Comparison of ENCODE assay signal across 30 cellular contexts in the genomic region with DNA sequence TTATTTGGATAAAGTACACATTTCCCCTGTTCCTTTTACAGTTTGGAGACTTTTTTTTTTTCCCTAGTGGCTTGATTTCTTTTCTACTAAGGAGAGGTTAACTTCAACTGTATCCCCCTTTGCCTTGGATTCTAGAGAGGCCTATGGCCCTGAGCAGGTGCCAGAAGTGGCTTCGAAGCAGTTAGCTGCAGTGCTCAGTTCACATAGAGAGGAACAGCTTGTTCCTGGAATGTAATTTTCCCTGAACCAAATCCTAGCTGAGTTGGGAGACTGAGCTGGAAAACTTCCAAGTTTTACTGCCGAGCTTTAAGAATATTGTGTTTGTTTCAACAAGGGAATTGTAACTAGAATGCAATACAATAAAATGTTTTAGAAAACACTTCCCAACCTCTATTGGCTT. TPM values are rescaled to one million over a fixed set of nuclear protein-coding genes. Genes with fewer than 3 reads are reported as not detected.
DNase-seq lines count a peak whose midpoint lies in the region; ATAC-seq, FAIRE-seq and TF ChIP-seq lines count a peak whose summit lies in the region.
"Had no signal": no experiment of that assay in that cellular context is flagged by ENCODE, and none has a peak within 500 bp of the region (broad histone marks: within the 10 kb centered on the region; RNA-seq: fewer than 3 reads in every experiment).

No MANE protein-coding gene starts in this region.

- H3K27me3 ChIP-seq in endothelial cell of umbilical vein (ENCODE audit: control insufficient read depth in 2 of 2, insufficient read depth in 2 of 2, low read length in 2 of 2) (peaks cover 13 to 24% of the 10 kb centered on the region in 2 experiments), Karpas-422 (ENCODE audit: low read length) (no peaks in the 10 kb centered on the region)

- no peak for TF ChIP-seq POLR2A in endothelial cell of umbilical vein (IDR thresholded peaks at IDR 0.05; ENCODE audit: low read depth, low read length)

- H3K79me2 ChIP-seq in endothelial cell of umbilical vein (ENCODE audit: control insufficient read depth, insufficient read depth, low read length) (no peaks in the 10 kb centered on the region), Karpas-422 (ENCODE audit: low read length) (no peaks in the 10 kb centered on the region)

- CTCF ChIA-PET in endothelial cell of umbilical vein (lab: Charles Lee), result interaction anchor here (1.0 kb wide), 2 partner anchors 40 to 151 kb away, joined by 7 to 9 read pairs; no protein-coding TSS in a partner anchor

- ATAC-seq in GM19035 (IDR thresholded peaks at IDR 0.05; ENCODE audit: unreplicated experiment) (no peak), HG03439 (IDR thresholded peaks at IDR 0.05; ENCODE audit: unreplicated experiment) (no peak)
- no peak for ATAC-seq in activated CD4-positive, CD25-positive, alpha-beta regulatory T cell treated with anti-CD3 and anti-CD28 coated beads, Interleukin-2, amount 50 U/mL, for 24 hours
- ATAC-seq: activated CD8-positive, alpha-beta T cell treated with anti-CD3 and anti-CD28 coated beads, Interleukin-2, amount 10 ng/mL, durations not matched to agents 7 days and 5 days; esophagus mucosa; HCT116; mucosa of descending colon; psoas muscle had no signal

- H3K9me3 ChIP-seq in endothelial cell of umbilical vein (replicated peaks; ENCODE audit: control insufficient read depth, insufficient read depth, low read length) (no peaks in the 10 kb centered on the region), Karpas-422 (ENCODE audit: low read length) (no peaks in the 10 kb centered on the region)
- H3K9me3 ChIP-seq: left ventricle myocardium inferior, mucosa of descending colon, psoas muscle, SK-N-SH, stomach had no signal

- H3K36me3 ChIP-seq in endothelial cell of umbilical vein (ENCODE audit: control insufficient read depth in 2 of 2, extremely low read depth in 1 of 2, insufficient read depth in 2 of 2, low read length in 2 of 2) (no peaks in the 10 kb centered on the region), Karpas-422 (ENCODE audit: insufficient read depth, low read length) (no peaks in the 10 kb centered on the region)
- H3K36me3 ChIP-seq: left ventricle myocardium inferior, stomach had no signal

- POLR2A ChIA-PET in endothelial cell of umbilical vein (lab: Charles Lee), result no interaction called here

- H3K4me3 ChIP-seq in endothelial cell of umbilical vein (replicated peaks in 1 of 3; ENCODE audit: insufficient read depth in 1 of 3, low read depth in 1 of 3, low read length in 3 of 3) (no peak overlapping the region), Karpas-422 (ENCODE audit: low read length) (no peak overlapping the region)
- H3K4me3 ChIP-seq: left ventricle myocardium inferior, mucosa of descending colon, psoas muscle, stomach had no signal

- intact Hi-C loops in endothelial cell of umbilical vein (cut with micrococcal nuclease), result loop anchor here (10.0 kb wide), 1 partner anchor 340 kb away; a partner anchor contains a TSS

- H3K4me2 ChIP-seq in endothelial cell of umbilical vein (ENCODE audit: insufficient read depth, low read length) (no peak overlapping the region), Karpas-422 (ENCODE audit: low read depth, low read length, poor library complexity, severe bottlenecking) (no peak overlapping the region)
- H3K4me2 ChIP-seq: SK-N-SH had no signal

- H3K4me1 ChIP-seq in endothelial cell of umbilical vein (ENCODE audit: control insufficient read depth, extremely low read depth, insufficient read depth, low read length), result peaks cover 6% of the 10 kb centered on the region
- no peaks in the 10 kb centered on the region for H3K4me1 ChIP-seq in Karpas-422 (ENCODE audit: low read length)

- TF ChIP-seq CTCF in endothelial cell of umbilical vein (IDR thresholded peaks at IDR 0.05; ENCODE audit: extremely low read depth in 1 of 2, insufficient read depth in 1 of 2, low read depth in 1 of 2, low read length in 2 of 2) (no peak), progenitor cell of endocrine pancreas (IDR thresholded peaks at IDR 0.05; ENCODE audit: unreplicated experiment) (no peak)

- BruUV-seq in endothelial cell of umbilical vein (replicated peaks; lab: Mats Ljungman, UMichigan), result no TSS peak

- peaks cover 2% of the 10 kb centered on the region for H3K27me3 Mint-ChIP-seq in progenitor cell of endocrine pancreas

- no peaks in the 10 kb centered on the region for H3K9me1 ChIP-seq in endothelial cell of umbilical vein (replicated peaks; ENCODE audit: control insufficient read depth, extremely low read depth, insufficient read depth, low read length)

- H3K9me2 ChIP-seq in Karpas-422 (replicated peaks; ENCODE audit: insufficient read depth, low read length), result no peaks in the 10 kb centered on the region
- H3K9me2 ChIP-seq: SK-N-SH had no signal

- peaks cover under 1% of the 10 kb centered on the region for H3K4me1 Mint-ChIP-seq in progenitor cell of endocrine pancreas (ENCODE audit: low read depth)

- H3K27ac Mint-ChIP-seq in progenitor cell of endocrine pancreas, result peak overlapping the region; percentile 49
- H3K27ac Mint-ChIP-seq: activated B cell treated with CpG ODN at 0.5 μM for 24 hours; activated CD8-positive, alpha-beta T cell treated with anti-CD3 and anti-CD28 coated beads, Interleukin-2, amount 10 ng/mL, durations not matched to agents 7 days and 5 days; T-helper 2 cell treated with Interferon-gamma antibody and Interleukin-4, amounts not matched to agents 5 μg/mL and 100 μg/mL, for 36 hours had no signal

- H4K20me1 ChIP-seq in endothelial cell of umbilical vein (replicated peaks; ENCODE audit: control insufficient read depth, extremely low read depth, insufficient read depth, low read length) (no peaks in the 10 kb centered on the region), Karpas-422 (ENCODE audit: insufficient read depth, low read depth, low read length) (no peaks in the 10 kb centered on the region)

- H2AFZ ChIP-seq in endothelial cell of umbilical vein (ENCODE audit: low read depth, low read length) (no peak overlapping the region), Karpas-422 (ENCODE audit: low read length) (no peak overlapping the region)

- no peaks in the 10 kb centered on the region for H3K36me3 Mint-ChIP-seq in progenitor cell of endocrine pancreas (ENCODE audit: insufficient read depth)

- peak; percentile 15 for DNase-seq in DMS 273 treated with DMSO at 0.1 percent for 48 hours (lab: John Stamatoyannopoulos, UW)
- DNase-seq in NCI-H1105 (lab: John Stamatoyannopoulos, UW), result peak; percentile 23
- peak; percentile 12 for DNase-seq in endothelial cell of umbilical vein (ENCODE audit: low read depth, low spot score)
- DNase-seq in progenitor cell of endocrine pancreas (ENCODE audit: low spot score, unreplicated experiment), result no peak
- DNase-seq in Karpas-422, result no peak
- DNase-seq: activated B cell treated with CpG ODN at 0.5 μM for 24 hours; activated CD8-positive, alpha-beta T cell treated with anti-CD3 and anti-CD28 coated beads, Interleukin-2, amount 10 ng/mL, durations not matched to agents 7 days and 5 days; activated naive CD4-positive, alpha-beta T cell treated with anti-CD3 and anti-CD28 coated beads, Interleukin-2, amount 50 U/mL, for 16 hours; activated T-cell treated with anti-CD3 and anti-CD28 coated beads, Interleukin-2, amount 50 U/mL, for 1 hour; effector CD8-positive, alpha-beta T cell; left ventricle myocardium inferior; NCI-H1436 treated with DMSO at 0.1 percent for 48 hours; psoas muscle; SK-N-SH; small intestine; stimulated activated CD4-positive, alpha-beta T cell treated with anti-CD3 and anti-CD28 coated beads, Interleukin-4, amount 100 ng/mL, for 1 hour; stomach had no signal

- no peak for FAIRE-seq in endothelial cell of umbilical vein (lab: Jason Lieb, UNC)
- FAIRE-seq: small intestine had no signal

- no peaks in the 10 kb centered on the region for H3K9me3 Mint-ChIP-seq in progenitor cell of endocrine pancreas (ENCODE audit: low read depth)
- H3K9me3 Mint-ChIP-seq: activated B cell treated with CpG ODN at 0.5 μM for 24 hours; neural crest cell; T-helper 2 cell treated with Interferon-gamma antibody and Interleukin-4, amounts not matched to agents 5 μg/mL and 100 μg/mL, for 36 hours had no signal

- H3K9ac ChIP-seq in endothelial cell of umbilical vein (replicated peaks; ENCODE audit: extremely low read depth, insufficient read depth, low read length), result no peak overlapping the region
- H3K9ac ChIP-seq in Karpas-422 (ENCODE audit: low read length), result no peak overlapping the region
- H3K9ac ChIP-seq: SK-N-SH had no signal

- H3K4me3 Mint-ChIP-seq in progenitor cell of endocrine pancreas (ENCODE audit: low read depth), result no peak overlapping the region
- H3K4me3 Mint-ChIP-seq: activated B cell treated with CpG ODN at 0.5 μM for 24 hours; activated CD8-positive, alpha-beta T cell treated with anti-CD3 and anti-CD28 coated beads, Interleukin-2, amount 10 ng/mL, durations not matched to agents 7 days and 5 days; neural crest cell; T-helper 2 cell treated with Interferon-gamma antibody and Interleukin-4, amounts not matched to agents 5 μg/mL and 100 μg/mL, for 36 hours had no signal

- dilution Hi-C loops in endothelial cell of umbilical vein (cut with MboI; ENCODE audit: extremely low pct_ligation_motif_present, low sequenced_read_pairs), result no loop called here

- H3K27ac ChIP-seq in endothelial cell of umbilical vein (ENCODE audit: insufficient read depth, low read depth, low read length), result no peak overlapping the region
- H3K27ac ChIP-seq in Karpas-422 (ENCODE audit: low read length), result no peak overlapping the region
- H3K27ac ChIP-seq: left ventricle myocardium inferior, psoas muscle had no signal

TF ChIP-seq in endothelial cell of umbilical vein, 7 proteins besides CTCF, POLR2A, EP300 and RAD21 (continues in another document):
- no peak for TF ChIP-seq JUN (IDR thresholded peaks at IDR 0.05; ENCODE audit: borderline replicate concordance, insufficient read depth, insufficient read length, low read depth)
- TF ChIP-seq POLR2AphosphoS5 (IDR thresholded peaks at IDR 0.05; ENCODE audit: insufficient read depth, low read depth, low read length), result no peak
- TF ChIP-seq GATA2 (IDR thresholded peaks at IDR 0.05; ENCODE audit: insufficient read depth, insufficient read length, low read depth, low read length), result no peak
- no peak for TF ChIP-seq FOS (IDR thresholded peaks at IDR 0.05; ENCODE audit: borderline replicate concordance, insufficient read depth, low read length)
- TF ChIP-seq MYC (IDR thresholded peaks at IDR 0.05; ENCODE audit: low read depth, low read length), result no peak
- no peak for TF ChIP-seq EZH2 (IDR thresholded peaks at IDR 0.05; ENCODE audit: borderline replicate concordance, low read depth, low read length, severe bottlenecking)

RNA-seq across cellular contexts. Expression of a gene that starts 17.5 kb away (rescaled TPM):
- total RNA-seq in endothelial cell of umbilical vein, result not detected in 2 replicates
- polyA plus RNA-seq in endothelial cell of umbilical vein, result not detected in 2 replicates
- not detected in 2 replicates for polyA plus RNA-seq in endothelial cell of umbilical vein (2011; cell fraction: cytosol; rRNA removed)
- not detected in 2 replicates for polyA plus RNA-seq in endothelial cell of umbilical vein (2011; cell fraction: nucleus; rRNA removed)
- polyA plus RNA-seq in endothelial cell of umbilical vein (2012), result not detected in 2 replicates
- not detected in 2 replicates for polyA minus RNA-seq in endothelial cell of umbilical vein
- polyA minus RNA-seq in endothelial cell of umbilical vein (2011; cell fraction: cytosol; rRNA and poly(A)+ RNA removed), result not detected
- not detected in 2 replicates for polyA minus RNA-seq in endothelial cell of umbilical vein (2011; cell fraction: nucleus; rRNA and poly(A)+ RNA removed)
- not detected in 2 replicates for total RNA-seq in progenitor cell of endocrine pancreas
- total RNA-seq in Karpas-422 (2014; rRNA removed; shearing (Covaris generic); ENCODE audit: low replicate concordance), result not detected in 2 replicates
- total RNA-seq: activated B cell treated with CpG ODN at 0.5 μM for 24 hours; activated CD8-positive, alpha-beta T cell treated with anti-CD3 and anti-CD28 coated beads, Interleukin-2, amount 10 ng/mL, durations not matched to agents 7 days and 5 days; chondrocyte; Daoy; esophagus mucosa; left ventricle myocardium inferior; MCF 10A; mucosa of descending colon; psoas muscle; RPMI7951; urinary bladder had no signal

Comparison
In these comparisons a context has a peak if more than half of its experiments do, and no peak if none do; other contexts are left out.
1. DNase-seq: peak in DMS 273 treated with DMSO at 0.1 percent for 48 hours (single experiment), NCI-H1105 (single experiment) and endothelial cell of umbilical vein (single experiment); none in progenitor cell of endocrine pancreas (single experiment) and Karpas-422 (single experiment).